2 cellular contexts compared by ENCODE assay signal in the genomic region with DNA sequence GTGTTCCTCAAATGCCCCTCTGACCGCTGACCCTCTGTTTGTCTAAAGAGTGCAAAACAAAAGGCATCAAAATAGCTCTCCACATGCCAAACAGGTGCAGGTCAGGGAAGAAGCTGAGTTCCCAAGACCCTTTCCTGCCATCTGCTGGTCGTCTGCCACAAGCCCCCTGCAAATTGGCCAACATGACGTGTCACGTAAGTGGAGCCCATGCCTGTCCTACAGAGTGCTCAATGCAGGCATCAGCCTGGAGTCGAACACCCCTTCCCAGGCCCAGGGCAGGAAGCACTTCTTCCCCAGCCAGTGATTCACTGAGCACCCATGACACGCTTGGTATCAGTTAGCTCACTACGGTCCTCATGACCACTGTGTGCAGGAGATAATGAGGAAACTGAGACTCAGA.
TF ChIP-seq lines count a peak whose summit lies in the region.

No MANE protein-coding gene starts in this region.

TF ChIP-seq in IMR-90, 13 proteins besides CTCF, POLR2A, EP300 and RAD21 (continued from another document):
- TF ChIP-seq USF2 (IDR thresholded peaks at IDR 0.05; ENCODE audit: low read depth, low read length) (no peak), RCOR1 (IDR thresholded peaks at IDR 0.05; ENCODE audit: insufficient replicate concordance, low read length) (no peak), MAFK (IDR thresholded peaks at IDR 0.05; ENCODE audit: low read depth, low read length) (no peak), FOS (IDR thresholded peaks at IDR 0.05; ENCODE audit: low read depth, low read length) (no peak), RFX5 (IDR thresholded peaks at IDR 0.05; ENCODE audit: low read depth, low read length) (no peak), SMC3 (IDR thresholded peaks at IDR 0.05; ENCODE audit: low read depth, low read length) (no peak)
- TF ChIP-seq, protein P1, sequence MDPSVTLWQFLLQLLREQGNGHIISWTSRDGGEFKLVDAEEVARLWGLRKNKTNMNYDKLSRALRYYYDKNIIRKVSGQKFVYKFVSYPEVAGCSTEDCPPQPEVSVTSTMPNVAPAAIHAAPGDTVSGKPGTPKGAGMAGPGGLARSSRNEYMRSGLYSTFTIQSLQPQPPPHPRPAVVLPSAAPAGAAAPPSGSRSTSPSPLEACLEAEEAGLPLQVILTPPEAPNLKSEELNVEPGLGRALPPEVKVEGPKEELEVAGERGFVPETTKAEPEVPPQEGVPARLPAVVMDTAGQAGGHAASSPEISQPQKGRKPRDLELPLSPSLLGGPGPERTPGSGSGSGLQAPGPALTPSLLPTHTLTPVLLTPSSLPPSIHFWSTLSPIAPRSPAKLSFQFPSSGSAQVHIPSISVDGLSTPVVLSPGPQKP (IDR thresholded peaks at IDR 0.05; ENCODE audit: borderline replicate concordance, low read depth, low read length), result no peak

TF ChIP-seq in liver, 16 proteins besides CTCF, POLR2A, EP300 and RAD21 (continued from another document):
- TF ChIP-seq ZBTB33 (IDR thresholded peaks at IDR 0.05), result no peak
- TF ChIP-seq FOXA2 (IDR thresholded peaks at IDR 0.05), result no peak
- no peak for TF ChIP-seq HNF4G (IDR thresholded peaks at IDR 0.05)
- TF ChIP-seq EGR1 (IDR thresholded peaks at IDR 0.05; ENCODE audit: low read depth in 2 of 2), result no peak
